1 cellular context compared by ENCODE assay signal in the genomic region with DNA sequence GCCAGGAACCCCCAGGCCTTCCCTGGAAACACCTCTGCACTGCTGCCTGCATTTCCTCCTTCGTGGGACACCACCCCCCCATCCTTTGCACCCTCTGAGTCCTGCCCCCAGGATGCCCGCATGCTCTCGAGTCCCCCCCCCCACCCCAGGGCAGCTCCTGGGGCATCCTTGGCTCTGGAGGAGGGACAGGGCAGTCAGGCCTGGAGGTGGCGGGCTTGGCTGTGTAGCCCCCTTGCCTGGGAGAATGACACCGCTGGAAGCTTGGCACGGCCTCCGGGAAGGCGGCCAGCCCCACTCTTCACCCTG.
TF ChIP-seq lines count a peak whose summit lies in the region.

No MANE protein-coding gene starts in this region.

TF ChIP-seq in neural cell, 6 proteins besides CTCF, POLR2A, EP300 and RAD21 (continued from another document):
- TF ChIP-seq REST (IDR thresholded peaks at IDR 0.05; ENCODE audit: borderline replicate concordance): no peak
- TF ChIP-seq MXI1 (conservative IDR thresholded peaks at IDR 0.05; ENCODE audit: poor library complexity, severe bottlenecking): no peak
- TF ChIP-seq POLR2AphosphoS5 (IDR thresholded peaks at IDR 0.05): no peak
- no peak for TF ChIP-seq TAF1 (IDR thresholded peaks at IDR 0.05; ENCODE audit: low read depth)
